8 cellular contexts compared by ENCODE assay signal in genomic region chr2:219176818-219177593, GRCh38. TPM values are rescaled to one million over a fixed set of nuclear protein-coding genes. Genes with fewer than 3 reads are reported as not detected.
A peak's percentile ranks its signal among the peaks of the same experiment; 100 is the strongest.
DNase-seq lines count a peak whose midpoint lies in the region; ATAC-seq lines count a peak whose summit lies in the region.

Gene CNPPD1, minus strand, starts transcription at chr2:219176925. Its CDS starts 97 bp downstream, at chr2:219176828.

- peak; percentile 62 for ATAC-seq in GM19025 (IDR thresholded peaks at IDR 0.05; ENCODE audit: low read depth, unreplicated experiment)
- peak; percentile 60 for ATAC-seq in HG03196 (IDR thresholded peaks at IDR 0.05; ENCODE audit: unreplicated experiment)

- DNase-seq in AG20443 (ENCODE audit: low spot score) (peak; percentile 90), NCI-H446 treated with DMSO at 0.1 percent for 48 hours (lab: John Stamatoyannopoulos, UW) (peak; percentile 27), cerebellum (ENCODE audit: low spot score) (peak; percentile 92), kidney glomerular epithelial cell (lab: John Stamatoyannopoulos, UW) (peak; percentile 80)
- peak; percentile 76 for DNase-seq in activated CD4-positive, alpha-beta T cell treated with anti-CD3 and anti-CD28 coated beads for 1 hour
- DNase-seq in stimulated activated CD4-positive, alpha-beta T cell treated with anti-CD3 and anti-CD28 coated beads, Interleukin-1b, Interleukin-23, amount 100 ng/mL, for 1 hour (ENCODE audit: low read depth in 2 of 2), result peak; percentile 72 to 77

RNA-seq across cellular contexts. Expression of gene CNPPD1, which starts in this region (rescaled TPM):
- 20.5 TPM for total RNA-seq in cerebellum

Comparison
In these comparisons a context has a peak if more than half of its experiments do, and no peak if none do; other contexts are left out.
1. Peak in every context shown above with its lines: DNase-seq and ATAC-seq.
2. DNase-seq: peak in every context shown above with its lines; median percentile 92 in cerebellum; 90 in AG20443; 80 in kidney glomerular epithelial cell; 76 in activated CD4-positive, alpha-beta T cell treated with anti-CD3 and anti-CD28 coated beads for 1 hour; 74 in stimulated activated CD4-positive, alpha-beta T cell treated with anti-CD3 and anti-CD28 coated beads, Interleukin-1b, Interleukin-23, amount 100 ng/mL, for 1 hour; 27 in NCI-H446 treated with DMSO at 0.1 percent for 48 hours.